8 cellular contexts compared by ENCODE assay signal in the genomic region with DNA sequence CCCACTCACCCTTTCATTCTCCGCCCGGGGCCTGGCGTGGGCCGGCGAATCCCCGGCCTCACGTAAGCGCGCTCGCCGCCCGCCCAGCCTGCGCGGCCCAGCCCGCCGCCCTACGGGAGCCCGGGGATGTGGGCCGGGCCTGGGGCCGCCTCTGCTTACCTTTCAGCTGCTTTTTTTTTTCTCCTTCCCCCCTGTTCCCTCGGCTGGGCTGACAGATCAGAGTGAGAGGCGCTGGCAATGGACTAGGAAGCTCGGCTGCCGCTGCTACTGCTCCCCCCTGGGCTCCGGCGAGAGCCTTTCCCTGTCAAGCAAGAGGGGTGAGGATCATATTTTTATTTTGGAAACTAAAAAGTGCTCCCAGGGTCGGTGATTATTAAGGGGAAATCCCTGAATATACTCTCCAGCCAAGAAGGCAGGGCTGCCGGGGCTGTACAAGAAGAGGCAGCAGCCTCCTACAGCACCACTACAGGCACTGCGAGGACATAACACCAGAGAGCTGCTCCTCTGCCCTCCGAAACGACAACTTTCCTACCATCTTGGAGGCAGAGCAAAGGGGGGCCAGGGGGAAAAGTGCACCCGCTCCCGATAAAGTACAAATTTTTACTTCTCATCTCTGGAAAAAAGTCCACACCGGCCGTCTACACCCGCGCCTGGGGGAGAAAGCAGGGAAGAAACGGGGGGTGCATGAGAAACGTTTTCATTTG. TPM values are rescaled to one million over a fixed set of nuclear protein-coding genes. Genes with fewer than 3 reads are reported as not detected.
DNase-seq lines count a peak whose midpoint lies in the region; ATAC-seq and TF ChIP-seq lines count a peak whose summit lies in the region.

A gene with protein sequence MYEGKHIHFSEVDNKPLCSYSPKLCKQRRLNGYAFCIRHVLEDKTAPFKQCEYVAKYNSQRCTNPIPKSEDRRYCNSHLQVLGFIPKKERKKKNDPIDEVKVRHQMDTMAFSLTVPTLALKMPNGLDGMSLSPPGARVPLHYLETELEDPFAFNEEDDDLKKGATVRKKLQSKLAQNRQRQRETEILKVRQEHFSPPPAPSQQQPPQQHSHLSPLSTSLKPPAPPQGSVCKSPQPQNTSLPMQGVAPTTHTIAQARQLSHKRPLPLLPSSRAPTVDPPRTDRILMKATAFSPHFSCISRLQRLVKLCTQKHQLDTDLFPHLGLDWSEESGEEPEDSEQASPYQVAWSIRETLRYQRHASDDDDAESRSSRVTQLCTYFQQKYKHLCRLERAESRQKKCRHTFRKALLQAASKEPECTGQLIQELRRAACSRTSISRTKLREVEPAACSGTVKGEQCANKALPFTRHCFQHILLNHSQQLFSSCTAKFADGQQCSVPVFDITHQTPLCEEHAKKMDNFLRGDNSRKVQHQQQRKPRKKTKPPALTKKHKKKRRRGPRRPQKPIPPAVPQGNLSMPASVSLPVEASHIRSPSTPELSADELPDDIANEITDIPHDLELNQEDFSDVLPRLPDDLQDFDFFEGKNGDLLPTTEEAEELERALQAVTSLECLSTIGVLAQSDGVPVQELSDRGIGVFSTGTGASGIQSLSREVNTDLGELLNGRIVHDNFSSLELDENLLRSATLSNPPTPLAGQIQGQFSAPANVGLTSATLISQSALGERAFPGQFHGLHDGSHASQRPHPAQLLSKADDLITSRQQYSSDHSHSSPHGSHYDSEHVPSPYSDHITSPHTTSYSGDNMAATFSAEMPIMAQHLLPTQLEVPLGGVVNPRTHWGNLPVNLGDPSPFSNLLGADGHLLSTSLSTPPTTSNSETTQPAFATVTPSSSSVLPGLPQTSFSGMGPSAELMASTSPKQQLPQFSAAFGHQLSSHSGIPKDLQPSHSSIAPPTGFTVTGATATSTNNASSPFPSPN (minus strand): TSS at position 433 of the 704 bp plus-strand sequence. CDS start 23,158 bp downstream, outside the sequence.

- peak in 1 of 3 donors; percentile 46 for TF ChIP-seq CTCF in lower leg skin (IDR thresholded peaks at IDR 0.05)

- H3K4me2 ChIP-seq in BLaER1, result peak within 1 kb of the TSS; percentile 89

- peak within 1 kb of the TSS; percentile 100 for H3K27ac ChIP-seq in BLaER1

- H4K20me1 ChIP-seq in BLaER1, result peaks cover 24% of the 10 kb centered on the region; the same call in 1 of the 2 replicates

- peak within 1 kb of the TSS; percentile 80 for H3K4me3 ChIP-seq in BLaER1
- H3K4me3 ChIP-seq in lower leg skin (ENCODE audit: low read depth, poor library complexity, severe bottlenecking), result peak within 1 kb of the TSS; percentile 89

- TF ChIP-seq POLR2A in GM19193 (IDR thresholded peaks at IDR 0.05; ENCODE audit: extremely low read depth, insufficient read depth, insufficient read length), result peak; percentile 71
- TF ChIP-seq POLR2A in lower leg skin (IDR thresholded peaks at IDR 0.05), result no peak

- peaks cover 38% of the 10 kb centered on the region for H3K4me1 ChIP-seq in BLaER1

- peak within 1 kb of the TSS; percentile 100 for H3K9ac ChIP-seq in BLaER1

- peaks cover 9% of the 10 kb centered on the region for H3K36me3 ChIP-seq in BLaER1

- DNase-seq in NCI-H524 treated with DMSO at 0.1 percent for 48 hours (lab: John Stamatoyannopoulos, UW) (peak; percentile 15), dermis blood vessel endothelial cell (peak; percentile 90), lower leg skin (ENCODE audit: low spot score in 2 of 2) (peak; percentile 75 to 94)
- peak; percentile 72 for DNase-seq in activated CD4-positive, alpha-beta T cell treated with anti-CD3 and anti-CD28 coated beads, Interleukin-2, amount 50 U/mL, for 1 hour
- peak; percentile 54 to 73 for DNase-seq in stimulated activated CD4-positive, alpha-beta T cell treated with anti-CD3 and anti-CD28 coated beads, Interleukin-4, amount 100 ng/mL, for 48 hours (ENCODE audit: low read depth in 2 of 2)

- 1% methylated on average over 19 to 25 of the region's 39 CpGs for WGBS in lower leg skin, 2 donors

- H3K9me3 ChIP-seq in BLaER1, result no peaks in the 10 kb centered on the region

- ATAC-seq in HG03439 (IDR thresholded peaks at IDR 0.05; ENCODE audit: unreplicated experiment), result peak; percentile 84

- intact Hi-C loops in lower leg skin (cut with DNase I; ENCODE audit: low total_unique reads), result no loop called here

- H3K27me3 ChIP-seq in BLaER1, result no peaks in the 10 kb centered on the region

RNA-seq across cellular contexts. Expression of the gene that starts here (rescaled TPM):
- total RNA-seq in dermis blood vessel endothelial cell (10.4 and 12.9 TPM in 2 replicates), lower leg skin (10 to 100 TPM; 13.4 to 28.7 (median 24.4) TPM)

Comparison
In these comparisons a context has a peak if more than half of its experiments do, and no peak if none do; other contexts are left out.
1. Peak in every context shown above with its lines: DNase-seq, ATAC-seq, H3K4me3 ChIP-seq and H3K27ac ChIP-seq.
2. DNase-seq: peak in every context shown above with its lines; median percentile 90 in dermis blood vessel endothelial cell; 84 in lower leg skin; 72 in activated CD4-positive, alpha-beta T cell treated with anti-CD3 and anti-CD28 coated beads, Interleukin-2, amount 50 U/mL, for 1 hour; 64 in stimulated activated CD4-positive, alpha-beta T cell treated with anti-CD3 and anti-CD28 coated beads, Interleukin-4, amount 100 ng/mL, for 48 hours; 15 in NCI-H524 treated with DMSO at 0.1 percent for 48 hours.